Comparison of ENCODE assay signal across 8 cellular contexts in the genomic region with DNA sequence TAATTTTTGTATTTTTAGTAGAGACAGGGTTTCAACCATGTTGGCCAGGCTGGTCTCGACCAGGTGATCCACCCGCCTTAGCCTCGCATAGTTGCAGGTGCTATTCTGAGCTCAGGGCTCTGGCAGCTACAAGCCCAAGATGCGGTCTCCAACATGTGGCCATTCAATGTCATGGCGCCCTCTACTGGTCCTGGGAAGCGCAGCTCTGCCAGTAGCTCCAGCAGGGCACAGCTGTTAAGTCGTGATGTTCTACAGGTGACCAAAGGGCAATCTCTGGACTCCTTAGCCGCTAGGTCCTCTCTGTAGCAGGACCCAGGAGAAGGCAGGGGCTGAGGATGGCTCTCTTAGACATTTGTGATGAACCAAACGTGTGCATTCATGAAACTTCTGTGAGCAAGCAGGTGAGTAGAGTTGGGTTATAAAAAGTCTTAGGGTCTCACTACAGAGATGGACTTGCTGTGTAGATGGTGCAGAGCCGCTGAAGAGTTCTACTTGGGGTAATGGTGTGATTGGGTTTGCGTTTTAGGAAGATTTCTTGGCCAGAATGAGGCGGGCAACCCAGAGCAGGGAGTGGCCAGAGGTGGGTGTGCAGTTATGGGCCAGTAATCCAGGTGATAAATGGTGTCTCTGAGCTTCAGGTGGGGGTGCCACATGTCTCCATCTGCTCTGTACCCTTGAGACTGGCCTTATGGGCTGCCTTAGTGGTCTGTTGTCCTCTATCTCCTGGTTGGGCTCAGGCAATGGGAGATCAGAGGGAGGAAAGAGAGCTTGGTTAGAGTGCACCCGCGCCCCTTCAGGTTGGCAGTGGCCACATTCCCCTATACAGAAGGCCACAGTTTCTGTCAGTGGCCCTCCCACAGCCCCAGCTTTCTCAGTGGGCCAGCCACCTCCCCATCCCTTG.
A peak's percentile ranks its signal among the peaks of the same experiment; 100 is the strongest.
DNase-seq lines count a peak whose midpoint lies in the region; ATAC-seq lines count a peak whose summit lies in the region.

No MANE protein-coding gene starts in this region.

- DNase-seq in NCI-H526 (lab: John Stamatoyannopoulos, UW) (peak; percentile 55 to 86), midbrain (lab: John Stamatoyannopoulos, UW) (peak; percentile 79)
- peak; percentile 48 for DNase-seq in activated CD4-positive, alpha-beta T cell treated with anti-CD3 and anti-CD28 coated beads, Interleukin-2, amount 50 U/mL, for 1 hour
- peak; percentile 7 for DNase-seq in effector CD8-positive, alpha-beta T cell (lab: John Stamatoyannopoulos, UW)
- DNase-seq in stimulated activated CD8-positive, alpha-beta memory T cell treated with anti-CD3 and anti-CD28 coated beads, Interleukin-7, amount 100 ng/mL, for 1 hour (ENCODE audit: low read depth in 2 of 2): peak; percentile 20

- no peaks in the 10 kb centered on the region; the same call in 1 of the 2 replicates for H3K27me3 ChIP-seq in BLaER1

- no peaks in the 10 kb centered on the region for H4K20me1 ChIP-seq in BLaER1

- H3K36me3 ChIP-seq in BLaER1: no peaks in the 10 kb centered on the region

- ATAC-seq in GM18868 (IDR thresholded peaks at IDR 0.05; ENCODE audit: unreplicated experiment) (peak; percentile 74), HG03139 (IDR thresholded peaks at IDR 0.05; ENCODE audit: unreplicated experiment) (peak; percentile 76)

- H3K4me3 ChIP-seq in BLaER1: no peak overlapping the region

- peaks cover 4% of the 10 kb centered on the region; the same call in 1 of the 2 replicates for H3K4me1 ChIP-seq in BLaER1

- H3K9ac ChIP-seq in BLaER1: no peak overlapping the region

- H3K4me2 ChIP-seq in BLaER1: peak overlapping the region; percentile 14; the same call in 1 of the 2 replicates

- no peak overlapping the region for H3K27ac ChIP-seq in BLaER1

- H3K9me3 ChIP-seq in BLaER1: peaks cover 23% of the 10 kb centered on the region

Comparison
In these comparisons a context has a peak if more than half of its experiments do, and no peak if none do; other contexts are left out.
1. DNase-seq: peak in every context shown above with its lines; median percentile 79 in midbrain; 70 in NCI-H526; 48 in activated CD4-positive, alpha-beta T cell treated with anti-CD3 and anti-CD28 coated beads, Interleukin-2, amount 50 U/mL, for 1 hour; 20 in stimulated activated CD8-positive, alpha-beta memory T cell treated with anti-CD3 and anti-CD28 coated beads, Interleukin-7, amount 100 ng/mL, for 1 hour; 7 in effector CD8-positive, alpha-beta T cell.